In the genomic region with DNA sequence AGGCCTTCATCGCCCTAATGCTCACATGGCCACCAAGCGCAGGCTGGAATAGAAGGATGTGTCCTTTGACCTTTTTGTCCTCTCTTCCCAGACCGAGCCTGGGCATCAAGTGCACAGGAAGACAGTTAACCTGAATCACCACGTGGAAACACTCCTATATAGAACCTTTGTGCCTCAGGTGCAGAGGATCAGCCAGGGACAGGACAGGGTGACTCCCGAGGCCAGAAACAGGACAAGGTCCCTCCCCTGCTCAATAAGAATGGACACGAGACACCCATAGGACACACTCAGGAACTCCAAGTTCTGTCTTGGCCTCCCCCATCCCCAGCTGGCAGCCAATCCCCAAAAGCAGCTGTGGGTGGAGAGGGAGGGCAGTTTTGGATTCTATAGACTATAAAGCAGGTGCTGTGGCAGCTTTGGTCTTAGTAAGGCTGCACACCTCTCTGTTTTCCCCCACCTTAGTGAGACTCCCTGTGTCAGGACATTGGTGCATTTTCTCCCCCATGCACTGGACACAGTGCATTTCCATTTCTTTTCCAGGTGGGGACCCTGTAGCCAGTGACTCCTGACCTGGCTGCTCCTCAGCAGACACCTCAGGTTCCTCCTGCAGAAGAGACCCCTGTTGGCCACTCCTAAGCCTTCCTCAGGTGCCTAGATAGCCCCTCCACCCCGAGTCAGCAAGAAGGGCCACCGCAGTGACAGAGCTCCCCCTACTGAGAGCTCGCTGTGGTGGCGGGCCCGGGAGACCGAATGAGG, we compare ENCODE assay signal across 9 cellular contexts.
DNase-seq lines count a peak whose midpoint lies in the region; ATAC-seq and TF ChIP-seq lines count a peak whose summit lies in the region.
"Had no signal": no experiment of that assay in that cellular context is flagged by ENCODE, and none has a peak within 500 bp of the region (broad histone marks: within the 10 kb centered on the region; RNA-seq: fewer than 3 reads in every experiment).

No MANE protein-coding gene starts in this region.

- peak; percentile 25 for DNase-seq in CMK (ENCODE audit: low read depth)
- peak; percentile 97 for DNase-seq in NCI-H526 treated with DMSO at 0.1 percent for 48 hours (lab: John Stamatoyannopoulos, UW)
- peak; percentile 54 for DNase-seq in activated T-cell treated with anti-CD3 and anti-CD28 coated beads for 48 hours (ENCODE audit: low read depth)
- peak in 1 of 2 donors; percentile 61 for DNase-seq in foreskin fibroblast
- DNase-seq in retina, result peak; percentile 40
- no peak for DNase-seq in pons (ENCODE audit: low spot score)

- peak; percentile 61 for ATAC-seq in GM19328 (IDR thresholded peaks at IDR 0.05; ENCODE audit: unreplicated experiment)
- peak; percentile 66 for ATAC-seq in HG03342 (IDR thresholded peaks at IDR 0.05; ENCODE audit: unreplicated experiment)

- no peak overlapping the region for H3K4me3 ChIP-seq in foreskin fibroblast (ENCODE audit: low read depth in 1 of 2, low read length in 2 of 2)
- H3K4me3 ChIP-seq: SK-N-MC had no signal

- peak; percentile 71 for TF ChIP-seq CTCF in foreskin fibroblast (IDR thresholded peaks at IDR 0.05; ENCODE audit: low read depth, low read length)
